In genomic region chr6:18213439-18213838, GRCh38 we compare ENCODE assay signal across 12 cellular contexts.
"Had no signal": no experiment of that assay in that cellular context is flagged by ENCODE, and none has a peak within 500 bp of the region (broad histone marks: within the 10 kb centered on the region; RNA-seq: fewer than 3 reads in every experiment).

No MANE protein-coding gene starts in this region.

- H3K27me3 Mint-ChIP-seq: activated naive CD8-positive, alpha-beta T cell treated with anti-CD3 and anti-CD28 coated beads for 36 hours; natural killer cell treated with Interleukin-12 subunit alpha and Interleukin-12 subunit beta and Interleukin-15 and Interleukin-18, amount 100 ng/mL, for 72 hours had no signal

- DNase-seq: activated CD4-positive, alpha-beta T cell treated with anti-CD3 and anti-CD28 coated beads, Interleukin-2, amount 50 U/mL, for 48 hours; activated effector memory CD4-positive, alpha-beta T cell treated with anti-CD3 and anti-CD28 coated beads, Interleukin-2, amount 50 U/mL, for 16 hours; activated naive CD8-positive, alpha-beta T cell treated with anti-CD3 and anti-CD28 coated beads for 36 hours; aorta; effector CD8-positive, alpha-beta T cell; islet precursor cell; mammary epithelial cell; stimulated activated CD4-positive, alpha-beta T cell treated with anti-CD3 and anti-CD28 coated beads, Interleukin-4, amount 100 ng/mL, for 24 hours had no signal

- H3K9me3 ChIP-seq: gastroesophageal sphincter, tibial nerve had no signal

- H3K27me3 ChIP-seq: gastroesophageal sphincter, tibial nerve had no signal

- H3K4me3 ChIP-seq: coronary artery, gastroesophageal sphincter, tibial nerve had no signal

- H3K4me1 ChIP-seq: tibial nerve had no signal

- H3K27ac ChIP-seq: coronary artery, gastroesophageal sphincter, tibial nerve had no signal

- H3K9me3 Mint-ChIP-seq: activated naive CD8-positive, alpha-beta T cell treated with anti-CD3 and anti-CD28 coated beads for 36 hours; natural killer cell treated with Interleukin-12 subunit alpha and Interleukin-12 subunit beta and Interleukin-15 and Interleukin-18, amount 100 ng/mL, for 72 hours had no signal

- H3K4me3 Mint-ChIP-seq: activated naive CD8-positive, alpha-beta T cell treated with anti-CD3 and anti-CD28 coated beads for 36 hours had no signal
